In the genomic region with DNA sequence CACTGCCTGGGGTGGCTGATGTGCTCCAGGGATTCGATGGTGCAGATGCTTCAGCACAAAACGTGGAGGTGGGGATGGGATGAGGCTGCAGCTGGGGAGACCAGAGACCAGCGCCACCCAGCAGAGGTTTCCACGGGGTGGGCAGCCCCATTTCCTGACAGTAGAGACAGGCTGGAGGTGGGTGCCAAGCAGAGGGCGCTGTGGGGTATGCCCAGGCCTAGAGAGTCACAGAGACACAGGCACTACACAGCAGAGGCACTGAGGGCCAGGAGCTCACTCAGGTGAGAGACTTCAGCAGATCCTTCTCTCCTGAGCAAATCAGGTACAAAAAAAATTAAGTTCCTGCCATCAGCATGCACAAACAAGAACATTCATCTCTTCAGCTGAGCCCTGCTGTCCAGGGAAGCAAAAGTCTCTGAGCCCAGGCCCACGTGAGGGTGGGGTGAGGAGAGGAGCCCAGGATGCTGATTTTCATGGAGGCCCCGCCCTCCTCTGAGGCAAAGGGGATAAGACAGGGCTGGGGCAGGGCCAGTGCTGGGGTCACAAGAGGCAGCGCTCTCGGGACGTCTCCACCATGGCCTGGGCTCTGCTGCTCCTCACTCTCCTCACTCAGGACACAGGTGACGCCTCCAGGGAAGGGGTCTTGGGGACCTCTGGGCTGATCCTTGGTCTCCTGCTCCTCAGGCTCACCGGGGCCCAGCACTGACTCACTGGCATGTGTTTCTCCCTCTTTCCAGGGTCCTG, we compare ENCODE assay signal across 22 cellular contexts. TPM values are rescaled to one million over a fixed set of nuclear protein-coding genes. Genes with fewer than 3 reads are reported as not detected.
DNase-seq lines count a peak whose midpoint lies in the region; ATAC-seq, FAIRE-seq and TF ChIP-seq lines count a peak whose summit lies in the region.
"Had no signal": no experiment of that assay in that cellular context is flagged by ENCODE, and none has a peak within 500 bp of the region (broad histone marks: within the 10 kb centered on the region; RNA-seq: fewer than 3 reads in every experiment).

No MANE protein-coding gene starts in this region.

- H3K79me2 ChIP-seq in K562 (ENCODE audit: control insufficient read depth, insufficient read depth, low read length) = no peaks in the 10 kb centered on the region

- no peak overlapping the region for H2BK12ac ChIP-seq in neuronal stem cell (ENCODE audit: low read length)

- H3K27me3 Mint-ChIP-seq in activated naive CD4-positive, alpha-beta T cell treated with anti-CD3 and anti-CD28 coated beads, Interleukin-2, amount 10 ng/mL, durations not matched to agents 7 days and 5 days = peaks cover 35% of the 10 kb centered on the region
- H3K27me3 Mint-ChIP-seq in activated naive CD4-positive, alpha-beta T cell treated with anti-CD3 and anti-CD28 coated beads for 36 hours (ENCODE audit: low read depth) = no peaks in the 10 kb centered on the region
- peaks cover 5% of the 10 kb centered on the region for H3K27me3 Mint-ChIP-seq in activated T-helper 17 cell treated with anti-CD3 and anti-CD28 coated beads, Interleukin-2, amount 50 U/mL, for 72 hours

- TF ChIP-seq RAD21 in K562 (CRISPR knock-in tag; conservative IDR thresholded peaks at IDR 0.05 in 1 of 2, IDR thresholded peaks at IDR 0.05 in 1 of 2) = no peak

- POLR2A ChIA-PET in K562 (lab: Yijun Ruan, JAX) = interaction anchor here (0.6 to 10.8 kb wide), 6 partner anchors 8 to 122 kb away, joined by 3 to 122 read pairs (median 3); no protein-coding TSS in a partner anchor

- no peaks in the 10 kb centered on the region for H3K9me3 Mint-ChIP-seq in activated naive CD4-positive, alpha-beta T cell treated with anti-CD3 and anti-CD28 coated beads, Interleukin-2, amount 10 ng/mL, durations not matched to agents 7 days and 5 days
- no peaks in the 10 kb centered on the region for H3K9me3 Mint-ChIP-seq in activated naive CD4-positive, alpha-beta T cell treated with anti-CD3 and anti-CD28 coated beads for 36 hours
- no peaks in the 10 kb centered on the region for H3K9me3 Mint-ChIP-seq in activated T-helper 17 cell treated with anti-CD3 and anti-CD28 coated beads, Interleukin-2, amount 50 U/mL, for 72 hours
- H3K9me3 Mint-ChIP-seq: HFFc6 had no signal

- peak overlapping the region in 1 of 2 experiments; percentile 6; a peak in 1 of 4 replicates for H3K9ac ChIP-seq in K562 (ENCODE audit: insufficient read depth in 1 of 2, low read depth in 2 of 2, low read length in 2 of 2)
- H3K9ac ChIP-seq in neuronal stem cell (ENCODE audit: low read depth, low read length, poor library complexity) = no peak overlapping the region

- no peak overlapping the region for H2AK5ac ChIP-seq in neuronal stem cell (ENCODE audit: low read depth, low read length)

- ATAC-seq in K562 = peak; percentile 14
- no peak for ATAC-seq in GM18858 (IDR thresholded peaks at IDR 0.05; ENCODE audit: unreplicated experiment)
- no peak for ATAC-seq in activated T-helper 17 cell treated with anti-CD3 and anti-CD28 coated beads, Interleukin-2, amount 50 U/mL, for 72 hours (replicated peaks)
- ATAC-seq: PC-3 had no signal

- peak; percentile 4 for DNase-seq in activated naive CD4-positive, alpha-beta T cell treated with anti-CD3 and anti-CD28 coated beads, Interleukin-2, amount 10 ng/mL, durations not matched to agents 7 days and 5 days
- DNase-seq in activated naive CD4-positive, alpha-beta T cell treated with anti-CD3 and anti-CD28 coated beads for 36 hours = no peak
- DNase-seq in H7 = peak; percentile 65
- DNase-seq in K562 (ENCODE audit: extremely low read depth in 1 of 4, low spot score in 3 of 4) = peak in 1 of 4 experiments; percentile 49
- DNase-seq in neuronal stem cell (ENCODE audit: low spot score) = no peak
- DNase-seq in substantia nigra (lab: John Stamatoyannopoulos, UW) = no peak
- DNase-seq: C1 segment of cervical spinal cord; GOT3; HFFc6; IMR-90; Kasumi-1; NCI-H1105; NCI-H187; NK-92 treated with Interleukin-12 subunit alpha and Interleukin-12 subunit beta, amount 100 ng/mL, for 24 hours; PC-3 had no signal

- H3K36me3 Mint-ChIP-seq in activated naive CD4-positive, alpha-beta T cell treated with anti-CD3 and anti-CD28 coated beads, Interleukin-2, amount 10 ng/mL, durations not matched to agents 7 days and 5 days = no peaks in the 10 kb centered on the region
- no peaks in the 10 kb centered on the region for H3K36me3 Mint-ChIP-seq in activated naive CD4-positive, alpha-beta T cell treated with anti-CD3 and anti-CD28 coated beads for 36 hours (ENCODE audit: low read depth)
- H3K36me3 Mint-ChIP-seq in activated T-helper 17 cell treated with anti-CD3 and anti-CD28 coated beads, Interleukin-2, amount 50 U/mL, for 72 hours (ENCODE audit: low read depth) = no peaks in the 10 kb centered on the region

- H3K4me3 ChIP-seq in H7 (ENCODE audit: insufficient read depth, low read depth, low read length) (no peak overlapping the region), K562 (no peak overlapping the region), neuronal stem cell (ENCODE audit: low read length in 2 of 2) (no peak overlapping the region)
- H3K4me3 ChIP-seq: SJSA1 had no signal

- H3K4me3 Mint-ChIP-seq in activated naive CD4-positive, alpha-beta T cell treated with anti-CD3 and anti-CD28 coated beads, Interleukin-2, amount 10 ng/mL, durations not matched to agents 7 days and 5 days = no peak overlapping the region
- no peak overlapping the region for H3K4me3 Mint-ChIP-seq in activated naive CD4-positive, alpha-beta T cell treated with anti-CD3 and anti-CD28 coated beads for 36 hours
- H3K4me3 Mint-ChIP-seq in activated T-helper 17 cell treated with anti-CD3 and anti-CD28 coated beads, Interleukin-2, amount 50 U/mL, for 72 hours = no peak overlapping the region
- H3K4me3 Mint-ChIP-seq: HFFc6 had no signal

- no peak overlapping the region for H3K4me2 ChIP-seq in K562 (ENCODE audit: insufficient read depth, low read length)
- no peak overlapping the region for H3K4me2 ChIP-seq in neuronal stem cell (ENCODE audit: insufficient read depth, low read length, poor library complexity, severe bottlenecking)

- intact Hi-C loops in activated naive CD4-positive, alpha-beta T cell treated with anti-CD3 and anti-CD28 coated beads for 36 hours (cut with micrococcal nuclease) = no loop called here
- intact Hi-C loops in K562 (cut with micrococcal nuclease) = loop anchor here (2.0 kb wide), 1 partner anchor 13 kb away; no protein-coding TSS in a partner anchor

- CTCF ChIA-PET in activated naive CD4-positive, alpha-beta T cell treated with anti-CD3 and anti-CD28 coated beads, Interleukin-2, amount 10 ng/mL, durations not matched to agents 7 days and 5 days (lab: Charles Lee) = no interaction called here
- CTCF ChIA-PET in activated naive CD4-positive, alpha-beta T cell treated with anti-CD3 and anti-CD28 coated beads for 36 hours (lab: Charles Lee) = interaction anchor here (0.6 kb wide), 1 partner anchor 110 kb away, joined by 3 read pairs; no protein-coding TSS in a partner anchor
- CTCF ChIA-PET in K562 (lab: Yijun Ruan, JAX; ENCODE audit: low intra/inter-chr PET ratio) = interaction anchor here (0.7 to 2.3 kb wide), 2 partner anchors 10 to 13 kb away, joined by 4 to 10 read pairs; no protein-coding TSS in a partner anchor

- TF ChIP-seq CTCF in K562 (IDR thresholded peaks at IDR 0.05 in 2 of 3, conservative IDR thresholded peaks at IDR 0.05 in 1 of 3; ENCODE audit: insufficient read depth in 2 of 3, low read depth in 1 of 3, low read length in 3 of 3) = no peak

- no peak for TF ChIP-seq POLR2A in K562 (conservative IDR thresholded peaks at IDR 0.05)

- H3K27me3 ChIP-seq in H7 (ENCODE audit: control insufficient read depth, insufficient read depth, low read length) (peaks cover 33% of the 10 kb centered on the region), K562 (ENCODE audit: control insufficient read depth in 2 of 2, insufficient read depth in 2 of 2, low read length in 2 of 2) (peaks cover 0 to 21% of the 10 kb centered on the region in 2 experiments; a peak in 2 of 5 replicates), neuronal stem cell (ENCODE audit: control insufficient read depth in 3 of 3, insufficient read depth in 3 of 3, low read depth in 1 of 3, low read length in 3 of 3) (peaks cover 0 to 3% (median 0%) of the 10 kb centered on the region in 3 experiments)
- H3K27me3 ChIP-seq: SJSA1 had no signal

- no peak overlapping the region for H3K27ac Mint-ChIP-seq in activated naive CD4-positive, alpha-beta T cell treated with anti-CD3 and anti-CD28 coated beads, Interleukin-2, amount 10 ng/mL, durations not matched to agents 7 days and 5 days
- H3K27ac Mint-ChIP-seq in activated naive CD4-positive, alpha-beta T cell treated with anti-CD3 and anti-CD28 coated beads for 36 hours = no peak overlapping the region
- no peak overlapping the region for H3K27ac Mint-ChIP-seq in activated T-helper 17 cell treated with anti-CD3 and anti-CD28 coated beads, Interleukin-2, amount 50 U/mL, for 72 hours
- H3K27ac Mint-ChIP-seq: HFFc6 had no signal

- H3K9me3 ChIP-seq in K562 (replicated peaks; ENCODE audit: control insufficient read depth, insufficient read depth, low read depth, low read length) (no peaks in the 10 kb centered on the region), neuronal stem cell (replicated peaks in 1 of 2; ENCODE audit: control insufficient read depth in 2 of 2, insufficient read depth in 1 of 2, low read depth in 1 of 2, low read length in 2 of 2) (no peaks in the 10 kb centered on the region)
- H3K9me3 ChIP-seq: SJSA1 had no signal

- H2BK120ac ChIP-seq in neuronal stem cell (ENCODE audit: low read depth, low read length) = no peak overlapping the region

- H3K4ac ChIP-seq in neuronal stem cell (ENCODE audit: low read length) = no peak overlapping the region

- H3K23ac ChIP-seq in neuronal stem cell (ENCODE audit: low read depth, low read length, poor library complexity) = peak overlapping the region; percentile 60

- H3K27ac ChIP-seq in K562 (ENCODE audit: extremely low read depth, low read depth, low read length) (no peak overlapping the region), neuronal stem cell (replicated peaks; ENCODE audit: low read length) (no peak overlapping the region), substantia nigra (ENCODE audit: low read depth, low read length, poor library complexity, severe bottlenecking) (no peak overlapping the region)
- H3K27ac ChIP-seq: RWPE1, SJSA1 had no signal

- FAIRE-seq in K562 (lab: Jason Lieb, UNC) = no peak

- no peak overlapping the region for H4K91ac ChIP-seq in neuronal stem cell (ENCODE audit: low read depth, low read length, poor library complexity)

- peaks cover 16% of the 10 kb centered on the region for H4K20me1 ChIP-seq in K562 (replicated peaks; ENCODE audit: control insufficient read depth, insufficient read depth, low read length)

- H2BK15ac ChIP-seq in neuronal stem cell (ENCODE audit: low read length) = no peak overlapping the region

- no TSS peak for BruUV-seq in K562 (replicated peaks; lab: Mats Ljungman, UMichigan)

- in situ Hi-C loops in K562 (cut with MboI) = loop anchor here (25.0 kb wide), 1 partner anchor 1410 kb away; no protein-coding TSS in a partner anchor

- H3K4me1 ChIP-seq in K562 (replicated peaks in 1 of 2; ENCODE audit: control insufficient read depth in 2 of 2, insufficient read depth in 2 of 2, low read length in 2 of 2) (no peaks in the 10 kb centered on the region), neuronal stem cell (ENCODE audit: control insufficient read depth in 2 of 2, insufficient read depth in 1 of 2, low read depth in 1 of 2, low read length in 2 of 2) (no peaks in the 10 kb centered on the region)

- H3K9me1 ChIP-seq in K562 (ENCODE audit: control insufficient read depth, insufficient read depth, low read length) = no peaks in the 10 kb centered on the region

- 1% methylated on average over 12 of the region's 12 CpGs for WGBS in K562 (ENCODE audit: insufficient coverage, low coverage, missing lambda C conversion rate)
- WGBS in neuronal stem cell (ENCODE audit: extremely low coverage in 2 of 2, insufficient read length in 2 of 2, insufficient replicate concordance in 1 of 2), 2 donors = no CpG with 5 or more reads among the region's 12 CpGs

- no peak for TF ChIP-seq EP300 in K562 (IDR thresholded peaks at IDR 0.05; ENCODE audit: low read length)

- no peak overlapping the region for H2BK5ac ChIP-seq in neuronal stem cell (ENCODE audit: low read length)

- no peak overlapping the region for H3K14ac ChIP-seq in neuronal stem cell (ENCODE audit: low read length)

- no peaks in the 10 kb centered on the region for H3K4me1 Mint-ChIP-seq in activated naive CD4-positive, alpha-beta T cell treated with anti-CD3 and anti-CD28 coated beads, Interleukin-2, amount 10 ng/mL, durations not matched to agents 7 days and 5 days
- H3K4me1 Mint-ChIP-seq in activated naive CD4-positive, alpha-beta T cell treated with anti-CD3 and anti-CD28 coated beads for 36 hours (ENCODE audit: low read depth) = no peaks in the 10 kb centered on the region
- H3K4me1 Mint-ChIP-seq in activated T-helper 17 cell treated with anti-CD3 and anti-CD28 coated beads, Interleukin-2, amount 50 U/mL, for 72 hours = no peaks in the 10 kb centered on the region

- H2AFZ ChIP-seq in K562 (ENCODE audit: low read depth, low read length) (no peak overlapping the region), neuronal stem cell (ENCODE audit: low read length) (no peak overlapping the region)

- H3K18ac ChIP-seq in neuronal stem cell (ENCODE audit: low read length) = peak overlapping the region; percentile 27

- no peak overlapping the region for H4K8ac ChIP-seq in neuronal stem cell (ENCODE audit: low read depth, low read length)

- H3K36me3 ChIP-seq in H7 (replicated peaks; ENCODE audit: control insufficient read depth, insufficient read depth, low read length) = no peaks in the 10 kb centered on the region
- no peaks in the 10 kb centered on the region for H3K36me3 ChIP-seq in K562 (ENCODE audit: control insufficient read depth, insufficient read depth, low read length)
- H3K36me3 ChIP-seq in neuronal stem cell (replicated peaks in 1 of 2; ENCODE audit: control insufficient read depth in 2 of 2, insufficient read depth in 2 of 2, low read length in 2 of 2) = no peaks in the 10 kb centered on the region
- H3K36me3 ChIP-seq: SJSA1 had no signal

- peaks cover 2% of the 10 kb centered on the region for H3K79me1 ChIP-seq in neuronal stem cell (ENCODE audit: low read depth, low read length)

RNA-seq across cellular contexts. Expression of gene GGTLC2, which starts 53.1 kb away (rescaled TPM):
- total RNA-seq in activated naive CD4-positive, alpha-beta T cell treated with anti-CD3 and anti-CD28 coated beads for 36 hours = not detected
- total RNA-seq in H7 (2014; rRNA removed; shearing (Covaris generic)) = not detected in 2 replicates
- total RNA-seq in K562 (2011; cell fraction: chromatin; rRNA removed; ENCODE audit: low replicate concordance) = not detected in 2 replicates
- not detected in 2 replicates for total RNA-seq in K562 (2011; cell fraction: nucleolus; rRNA removed)
- total RNA-seq in K562 (2011; cell fraction: nucleoplasm; rRNA removed) = not detected in 2 replicates
- total RNA-seq in K562 (2014; rRNA removed) = not detected in 2 replicates
- not detected in 2 replicates for total RNA-seq in K562 (2014; rRNA removed; fragmentation: Illumina TruSeq; extraction: Trizol)
- total RNA-seq in K562 (2015; rRNA removed; fragmentation: Illumina TruSeq; extraction: Trizol) = not detected in 2 replicates
- total RNA-seq in K562 (2021) = not detected in 2 replicates
- not detected in 2 replicates for polyA plus RNA-seq in K562 (2011; rRNA removed)
- polyA plus RNA-seq in K562 (2011; cell fraction: cytosol; rRNA removed) = not detected in 2 replicates
- polyA plus RNA-seq in K562 (2011; cell fraction: nucleus; rRNA removed) = not detected in 2 replicates
- polyA plus RNA-seq in K562 (2012) = not detected in 2 replicates
- not detected in 2 replicates for polyA plus RNA-seq in K562 (2014; fragmentation: Illumina TruSeq; extraction: Trizol)
- polyA plus RNA-seq in K562 (2014; fragmentation: Nextera tagmentation; extraction: Ambion mirVana) = not detected
- polyA plus RNA-seq in K562 (2014; rRNA removed) = not detected in 2 replicates
- not detected in 2 replicates for polyA minus RNA-seq in K562 (2011; rRNA and poly(A)+ RNA removed)
- not detected in 2 replicates for polyA minus RNA-seq in K562 (2011; cell fraction: cytosol; rRNA and poly(A)+ RNA removed)
- polyA minus RNA-seq in K562 (2011; cell fraction: nucleus; rRNA and poly(A)+ RNA removed) = not detected in 2 replicates
- not detected for polyA plus RNA-seq in neuronal stem cell (2013, experiment 1 of 2)
- polyA plus RNA-seq in neuronal stem cell (2013, experiment 2 of 2) = not detected
- not detected for total RNA-seq in activated T-helper 17 cell treated with anti-CD3 and anti-CD28 coated beads, Interleukin-2, amount 50 U/mL, for 72 hours
- total RNA-seq: A172, Daoy, HFFc6, HT-29, IMR-90, PC-3, SJSA1 had no signal

Comparison
In these comparisons a context has a peak if more than half of its experiments do, and no peak if none do; other contexts are left out.
1. DNase-seq: peak in activated naive CD4-positive, alpha-beta T cell treated with anti-CD3 and anti-CD28 coated beads, Interleukin-2, amount 10 ng/mL, durations not matched to agents 7 days and 5 days (single experiment) and H7 (single experiment); none in activated naive CD4-positive, alpha-beta T cell treated with anti-CD3 and anti-CD28 coated beads for 36 hours (single experiment), neuronal stem cell (single experiment) and substantia nigra (0 of 49).